20 cellular contexts compared by ENCODE assay signal in genomic region chr15:63349156-63349555, GRCh38. TPM values are rescaled to one million over a fixed set of nuclear protein-coding genes. Genes with fewer than 3 reads are reported as not detected.
A peak's percentile ranks its signal among the peaks of the same experiment; 100 is the strongest.
DNase-seq lines count a peak whose midpoint lies in the region; ATAC-seq, FAIRE-seq and TF ChIP-seq lines count a peak whose summit lies in the region.
"Had no signal": no experiment of that assay in that cellular context is flagged by ENCODE, and none has a peak within 500 bp of the region (broad histone marks: within the 10 kb centered on the region; RNA-seq: fewer than 3 reads in every experiment).

No MANE protein-coding gene starts in this region.

- H3K79me2 ChIP-seq in keratinocyte (ENCODE audit: control insufficient read depth, insufficient read depth, low read length): peaks cover 2% of the 10 kb centered on the region

- H3K9me3 ChIP-seq in keratinocyte (ENCODE audit: control insufficient read depth, low read depth, low read length) (no peaks in the 10 kb centered on the region), thyroid gland (no peaks in the 10 kb centered on the region), spleen (no peaks in the 10 kb centered on the region)
- H3K9me3 ChIP-seq: lower lobe of right lung, SJCRH30 had no signal

- CTCF ChIA-PET in MCF 10A (lab: Yijun Ruan, JAX): interaction anchor here (0.6 to 1.8 kb wide), 4 partner anchors 11 to 32 kb away, joined by 3 to 5 read pairs (median 3); partner anchors contain the start of gene CA12

- intact Hi-C loops in Right ventricle myocardium superior (cut with DNase I): no loop called here
- intact Hi-C loops in Right ventricle myocardium inferior (cut with DNase I): no loop called here
- intact Hi-C loops in MCF 10A (cut with micrococcal nuclease): no loop called here
- intact Hi-C loops in thyroid gland (cut with DNase I): no loop called here
- intact Hi-C loops in spleen (cut with DNase I; ENCODE audit: low total_unique reads): no loop called here

- H3K4me3 Mint-ChIP-seq in MCF 10A (ENCODE audit: unreplicated experiment): no peak overlapping the region
- H3K4me3 Mint-ChIP-seq: CD8-positive, alpha-beta T cell had no signal

- no peaks in the 10 kb centered on the region for H3K27me3 Mint-ChIP-seq in MCF 10A (ENCODE audit: insufficient read depth, unreplicated experiment)
- H3K27me3 Mint-ChIP-seq: naive B cell; stimulated activated naive B cell treated with anti-CD40 and anti-IgM and Interleukin-4, amounts not matched to agents 10 μg/mL and 1 μg/mL and 100 μg/mL, for 72 hours had no signal

- H3K27ac Mint-ChIP-seq in MCF 10A (ENCODE audit: low read depth, unreplicated experiment): peak overlapping the region; percentile 90
- H3K27ac Mint-ChIP-seq: CD8-positive, alpha-beta T cell; stimulated activated naive B cell treated with anti-CD40 and anti-IgM and Interleukin-4, amounts not matched to agents 10 μg/mL and 1 μg/mL and 100 μg/mL, for 72 hours had no signal

- dilution Hi-C loops in keratinocyte (cut with MboI; ENCODE audit: extremely low pct_ligation_motif_present, low sequenced_read_pairs): no loop called here

- H3K27ac ChIP-seq in keratinocyte (ENCODE audit: control insufficient read depth, insufficient read depth, low read length) (peak overlapping the region; percentile 95), thyroid gland (peak overlapping the region; percentile 57 to 74 (median 71)), spleen (peak overlapping the region in 2 of 8 donors; percentile 37 to 61)
- H3K27ac ChIP-seq: lower lobe of right lung, SJCRH30 had no signal

- TF ChIP-seq POLR2A in thyroid gland (IDR thresholded peaks at IDR 0.05) (no peak), spleen (IDR thresholded peaks at IDR 0.05) (no peak)

- peaks cover 37% of the 10 kb centered on the region for H3K4me1 Mint-ChIP-seq in MCF 10A (ENCODE audit: insufficient read depth, unreplicated experiment)

- H3K36me3 Mint-ChIP-seq in MCF 10A (ENCODE audit: insufficient read depth, unreplicated experiment): peaks cover 4% of the 10 kb centered on the region
- H3K36me3 Mint-ChIP-seq: CD8-positive, alpha-beta T cell; stimulated activated naive B cell treated with anti-CD40 and anti-IgM and Interleukin-4, amounts not matched to agents 10 μg/mL and 1 μg/mL and 100 μg/mL, for 72 hours had no signal

- 82 to 90% methylated on average over 6 of the region's 6 CpGs for WGBS in thyroid gland, 2 donors
- 87 to 98% (median 93%) methylated on average over 5 to 6 of the region's 6 CpGs for WGBS in spleen, 5 donors

- ATAC-seq in Right ventricle myocardium superior (ENCODE audit: poor library complexity) (peak; percentile 17), Right ventricle myocardium inferior (no peak), HG03139 (IDR thresholded peaks at IDR 0.05; ENCODE audit: unreplicated experiment) (no peak)
- ATAC-seq: CD8-positive, alpha-beta T cell had no signal

- POLR2A ChIA-PET in MCF 10A (lab: Yijun Ruan, JAX): interaction anchor here (0.8 to 3.1 kb wide), 15 partner anchors 10 to 252 kb away, joined by 3 to 23 read pairs (median 5); partner anchors contain the start of gene CA12

- H3K4me1 ChIP-seq in keratinocyte (ENCODE audit: control insufficient read depth, extremely low read depth, insufficient read depth, low read length) (peaks cover 78% of the 10 kb centered on the region), thyroid gland (peaks cover 11 to 16% of the 10 kb centered on the region in 2 donors), spleen (peaks cover 0 to 26% (median 17%) of the 10 kb centered on the region in 6 donors)

- FAIRE-seq in keratinocyte (lab: Jason Lieb, UNC): peak; percentile 90
- FAIRE-seq: GM19239, urothelium cell line had no signal

- TF ChIP-seq CTCF in MCF 10A (IDR thresholded peaks at IDR 0.05; ENCODE audit: unreplicated experiment) (no peak), keratinocyte (optimal IDR thresholded peaks at IDR 0.05 in 1 of 3, IDR thresholded peaks at IDR 0.05 in 1 of 3, conservative IDR thresholded peaks at IDR 0.05 in 1 of 3; ENCODE audit: extremely low read depth in 1 of 3, insufficient read depth in 2 of 3, low read length in 3 of 3) (no peak), thyroid gland (IDR thresholded peaks at IDR 0.05) (no peak), spleen (IDR thresholded peaks at IDR 0.05 in 8 of 11, conservative IDR thresholded peaks at IDR 0.05 in 3 of 11) (no peak)

- no TSS peak for BruUV-seq in MCF 10A (replicated peaks; lab: Mats Ljungman, UMichigan)

- H2AFZ ChIP-seq in keratinocyte (ENCODE audit: control insufficient read depth, low read length): no peak overlapping the region

- peak overlapping the region; percentile 72 for H3K4me2 ChIP-seq in keratinocyte (ENCODE audit: control insufficient read depth, extremely low read depth, insufficient read depth, low read depth, low read length)

- no peak overlapping the region for H3K9ac ChIP-seq in keratinocyte (ENCODE audit: control insufficient read depth, extremely low read depth, insufficient read depth, low read length)

- H3K27me3 ChIP-seq in keratinocyte (ENCODE audit: control insufficient read depth, extremely low read depth, insufficient read depth, low read length): no peaks in the 10 kb centered on the region
- no peaks in the 10 kb centered on the region for H3K27me3 ChIP-seq in thyroid gland
- H3K27me3 ChIP-seq in spleen (replicated peaks in 1 of 7): no peaks in the 10 kb centered on the region
- H3K27me3 ChIP-seq: SJCRH30 had no signal

- H3K36me3 ChIP-seq in keratinocyte (ENCODE audit: control insufficient read depth in 2 of 2, extremely low read depth in 1 of 2, insufficient read depth in 2 of 2, low read length in 2 of 2): peaks cover 3 to 12% of the 10 kb centered on the region in 2 experiments
- no peaks in the 10 kb centered on the region for H3K36me3 ChIP-seq in thyroid gland
- no peaks in the 10 kb centered on the region for H3K36me3 ChIP-seq in spleen
- H3K36me3 ChIP-seq: lower lobe of right lung, SJCRH30 had no signal

- H3K4me3 ChIP-seq in keratinocyte (ENCODE audit: control insufficient read depth in 2 of 3, extremely low read depth in 1 of 3, insufficient read depth in 2 of 3, low read depth in 1 of 3, low read length in 3 of 3) (peak overlapping the region in 1 of 3 experiments; percentile 14), thyroid gland (replicated peaks in 1 of 3) (no peak overlapping the region), spleen (no peak overlapping the region)
- H3K4me3 ChIP-seq: lower lobe of right lung, SJCRH30 had no signal

- no peaks in the 10 kb centered on the region for H4K20me1 ChIP-seq in keratinocyte (ENCODE audit: control insufficient read depth, extremely low read depth, insufficient read depth, low read length)

- DNase-seq in Right ventricle myocardium superior: peak; percentile 51
- DNase-seq in Right ventricle myocardium inferior (ENCODE audit: missing footprints): no peak
- DNase-seq in MCF 10A (ENCODE audit: unreplicated experiment): peak; percentile 49
- DNase-seq in keratinocyte (ENCODE audit: low read depth, low spot score): no peak
- no peak for DNase-seq in thyroid gland
- no peak for DNase-seq in stimulated activated CD4-positive, alpha-beta T cell treated with anti-CD3 and anti-CD28 coated beads, Interleukin-12 subunit alpha, Interleukin-12 subunit beta, amount 100 ng/mL, for 4 hours
- DNase-seq in spleen: no peak
- DNase-seq: activated CD4-positive, alpha-beta T cell treated with anti-CD3 and anti-CD28 coated beads for 1 hour; activated gamma-delta T cell; CD8-positive, alpha-beta T cell; Karpas-422; lower lobe of right lung; naive B cell; NCI-H1436; posterior cingulate gyrus; stimulated activated naive B cell treated with anti-CD40 and anti-IgM and Interleukin-4, amounts not matched to agents 10 μg/mL and 1 μg/mL and 100 μg/mL, for 72 hours had no signal

- H3K9me3 Mint-ChIP-seq in MCF 10A (ENCODE audit: unreplicated experiment): no peaks in the 10 kb centered on the region
- H3K9me3 Mint-ChIP-seq: CD8-positive, alpha-beta T cell; naive B cell; stimulated activated naive B cell treated with anti-CD40 and anti-IgM and Interleukin-4, amounts not matched to agents 10 μg/mL and 1 μg/mL and 100 μg/mL, for 72 hours had no signal

- peaks cover 9% of the 10 kb centered on the region for H3K9me1 ChIP-seq in keratinocyte (ENCODE audit: control insufficient read depth, extremely low read depth, insufficient read depth, low read length)

RNA-seq across cellular contexts. Expression of gene CA12, which starts 32.5 kb away (rescaled TPM):
- total RNA-seq in Right ventricle myocardium superior (0.27 TPM), Right ventricle myocardium inferior (0.65 TPM), MCF 10A (2022) (19.6 and 20.3 TPM in 2 replicates), thyroid gland (10 to 100 TPM in 1 of 4 donors, 1 to 10 TPM in 2, under 1 TPM in 1; 0.33 to 21.9 (median 4.3) TPM), spleen (1 to 10 TPM in 2 of 7 donors, under 1 TPM in 5; 0.25 to 3.3 (median 0.59) TPM)
- polyA plus RNA-seq in keratinocyte (101 to 220 TPM (median 158 TPM) in 3 replicates), spleen (under 1 TPM; 0.02 to 0.13 (median 0.08) TPM)
- 45.2 TPM for polyA plus RNA-seq in keratinocyte (2011; ENCODE audit: low read depth)
- polyA plus RNA-seq in keratinocyte (2011; cell fraction: cytosol; rRNA removed): 52.6 and 62.1 TPM in 2 replicates
- polyA plus RNA-seq in keratinocyte (2011; cell fraction: nucleus; rRNA removed): 202 and 203 TPM in 2 replicates
- polyA plus RNA-seq in keratinocyte (2012; ENCODE audit: low replicate concordance): 78.2 and 80.9 TPM in 2 replicates
- 71.9 to 160 TPM (median 122 TPM) in 3 replicates for polyA minus RNA-seq in keratinocyte
- 91.3 TPM for polyA minus RNA-seq in keratinocyte (2011; cell fraction: cytosol; rRNA and poly(A)+ RNA removed)
- 234 and 311 TPM in 2 replicates for polyA minus RNA-seq in keratinocyte (2011; cell fraction: nucleus; rRNA and poly(A)+ RNA removed)
- total RNA-seq: CD8-positive, alpha-beta T cell had no signal

Comparison
In these comparisons a context has a peak if more than half of its experiments do, and no peak if none do; other contexts are left out.
1. DNase-seq: peak in Right ventricle myocardium superior (single experiment) and MCF 10A (single experiment); none in Right ventricle myocardium inferior (single experiment), keratinocyte (single experiment), thyroid gland (0 of 2), stimulated activated CD4-positive, alpha-beta T cell treated with anti-CD3 and anti-CD28 coated beads, Interleukin-12 subunit alpha, Interleukin-12 subunit beta, amount 100 ng/mL, for 4 hours (single experiment) and spleen (single experiment).